Comparison of ENCODE assay signal across 17 cellular contexts in the genomic region with DNA sequence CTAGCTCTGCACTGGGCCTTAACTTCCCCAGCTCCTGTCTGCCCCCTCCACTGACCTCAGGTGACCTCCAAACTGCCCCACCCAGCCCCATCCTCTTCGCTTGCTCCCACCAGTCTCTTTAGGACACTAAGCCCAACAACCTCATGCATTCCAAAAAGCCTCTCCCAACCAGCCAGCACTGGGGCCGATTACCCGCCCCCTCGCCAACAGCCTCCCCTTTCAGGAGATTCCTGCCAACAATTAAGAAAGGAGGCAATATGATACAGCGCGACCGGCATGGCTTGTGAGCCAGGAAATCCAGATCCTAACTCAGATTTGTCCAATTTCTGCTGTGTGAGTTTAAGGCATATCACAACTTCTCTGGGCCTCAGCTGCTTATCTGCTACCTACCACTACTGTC. TPM values are rescaled to one million over a fixed set of nuclear protein-coding genes. Genes with fewer than 3 reads are reported as not detected.
DNase-seq lines count a peak whose midpoint lies in the region; ATAC-seq and TF ChIP-seq lines count a peak whose summit lies in the region.
"Had no signal": no experiment of that assay in that cellular context is flagged by ENCODE, and none has a peak within 500 bp of the region (broad histone marks: within the 10 kb centered on the region; RNA-seq: fewer than 3 reads in every experiment).

No MANE protein-coding gene starts in this region.

- CTCF ChIA-PET in HEK293 (lab: Yijun Ruan, JAX), result interaction anchor here (1.1 kb wide), 1 partner anchor 87 kb away, joined by 5 read pairs; no protein-coding TSS in a partner anchor

- H3K4me3 ChIP-seq in HEK293 (ENCODE audit: low read depth, low read length), result no peak overlapping the region
- H3K4me3 ChIP-seq: A549; BLaER1 treated with 17β-estradiol and CSF1 and Interleukin-3, amounts not matched to agents 10 nM and 100 nM; GM23338 had no signal

- H3K9me3 Mint-ChIP-seq in nephron, result no peaks in the 10 kb centered on the region
- H3K9me3 Mint-ChIP-seq: CD8-positive, alpha-beta T cell; GM23338; HFFc6 had no signal

- intact Hi-C loops in posterior vena cava (cut with DNase I), result no loop called here

- H3K4me1 Mint-ChIP-seq in nephron, result peaks cover 37% of the 10 kb centered on the region
- H3K4me1 Mint-ChIP-seq: B cell, GM23338 had no signal

- H3K9me3 ChIP-seq in HEK293 (ENCODE audit: control insufficient read depth, insufficient read depth, low read depth, low read length), result no peaks in the 10 kb centered on the region
- H3K9me3 ChIP-seq: A549; BLaER1 treated with 17β-estradiol and CSF1 and Interleukin-3, amounts not matched to agents 10 nM and 100 nM had no signal

- H3K36me3 ChIP-seq in HEK293 (ENCODE audit: control insufficient read depth in 2 of 2, insufficient read depth in 1 of 2, low read length in 2 of 2), result no peaks in the 10 kb centered on the region
- H3K36me3 ChIP-seq: BLaER1 treated with 17β-estradiol and CSF1 and Interleukin-3, amounts not matched to agents 10 nM and 100 nM had no signal

- TF ChIP-seq CTCF in HEK293 (tag by site-specific recombination; IDR thresholded peaks at IDR 0.05), result no peak
- TF ChIP-seq CTCF in nephron (IDR thresholded peaks at IDR 0.05; ENCODE audit: unreplicated experiment in 3 of 3), result no peak

- no peak overlapping the region for H3K27ac ChIP-seq in HEK293 (ENCODE audit: extremely low read depth, low read depth, low read length)
- H3K27ac ChIP-seq: 22Rv1; A549; BLaER1 treated with 17β-estradiol and CSF1 and Interleukin-3, amounts not matched to agents 10 nM and 100 nM had no signal

- H3K36me3 Mint-ChIP-seq in nephron (ENCODE audit: low read depth), result no peaks in the 10 kb centered on the region
- H3K36me3 Mint-ChIP-seq: CD8-positive, alpha-beta T cell had no signal

- no peak for ATAC-seq in HG03469 (IDR thresholded peaks at IDR 0.05; ENCODE audit: unreplicated experiment)
- ATAC-seq in GM21786 (IDR thresholded peaks at IDR 0.05; ENCODE audit: unreplicated experiment), result no peak
- ATAC-seq: A549; CD8-positive, alpha-beta T cell; GM23338 had no signal

- DNase-seq in DMS 273 (lab: John Stamatoyannopoulos, UW; ENCODE audit: unreplicated experiment), result peak; percentile 36
- no peak for DNase-seq in DMS 273 treated with DMSO at 0.1 percent for 48 hours (lab: John Stamatoyannopoulos, UW)
- peak; percentile 28 for DNase-seq in posterior vena cava (ENCODE audit: low spot score)
- DNase-seq: Calu3; CD8-positive, alpha-beta T cell; GDM1; HCEC 1CT; HFFc6 had no signal

- H3K4me3 Mint-ChIP-seq in nephron, result no peak overlapping the region
- H3K4me3 Mint-ChIP-seq: B cell; CD8-positive, alpha-beta T cell; GM23338; HFFc6 had no signal

- H3K4me1 ChIP-seq in HEK293 (ENCODE audit: control insufficient read depth, insufficient read depth, low read length), result peaks cover 5% of the 10 kb centered on the region

- peaks cover 4% of the 10 kb centered on the region for H3K27me3 Mint-ChIP-seq in nephron (ENCODE audit: low read depth)

- H3K27ac Mint-ChIP-seq in nephron, result peak overlapping the region in 2 of 3 experiments; percentile 58 to 68
- H3K27ac Mint-ChIP-seq: B cell; CD8-positive, alpha-beta T cell; GM23338; HFFc6 had no signal

- POLR2A ChIA-PET in HEK293 (lab: Yijun Ruan, JAX), result no interaction called here

TF ChIP-seq in HEK293, 187 proteins besides CTCF, POLR2A, EP300 and RAD21:
- TF ChIP-seq ZFHX2 (tag by site-specific recombination; conservative IDR thresholded peaks at IDR 0.05) (peak; percentile 34; the same call in 1 of the 2 replicates), ZNF514 (tag by site-specific recombination; IDR thresholded peaks at IDR 0.05) (no peak), ZNF776 (tag by site-specific recombination; IDR thresholded peaks at IDR 0.05; ENCODE audit: borderline replicate concordance) (no peak), ZNF692 (tag by site-specific recombination; IDR thresholded peaks at IDR 0.05) (no peak), ZNF48 (tag by site-specific recombination; IDR thresholded peaks at IDR 0.05) (no peak), WT1 (tag by site-specific recombination; IDR thresholded peaks at IDR 0.05) (peak; percentile 66), RBAK (tag by site-specific recombination; IDR thresholded peaks at IDR 0.05) (no peak), ZNF146 (tag by site-specific recombination; IDR thresholded peaks at IDR 0.05) (no peak), EGR2 (tag by site-specific recombination; IDR thresholded peaks at IDR 0.05; ENCODE audit: low read depth) (peak; percentile 60), ZNF302 (tag by site-specific recombination; IDR thresholded peaks at IDR 0.05; ENCODE audit: low read depth) (no peak)
- TF ChIP-seq, protein P1, sequence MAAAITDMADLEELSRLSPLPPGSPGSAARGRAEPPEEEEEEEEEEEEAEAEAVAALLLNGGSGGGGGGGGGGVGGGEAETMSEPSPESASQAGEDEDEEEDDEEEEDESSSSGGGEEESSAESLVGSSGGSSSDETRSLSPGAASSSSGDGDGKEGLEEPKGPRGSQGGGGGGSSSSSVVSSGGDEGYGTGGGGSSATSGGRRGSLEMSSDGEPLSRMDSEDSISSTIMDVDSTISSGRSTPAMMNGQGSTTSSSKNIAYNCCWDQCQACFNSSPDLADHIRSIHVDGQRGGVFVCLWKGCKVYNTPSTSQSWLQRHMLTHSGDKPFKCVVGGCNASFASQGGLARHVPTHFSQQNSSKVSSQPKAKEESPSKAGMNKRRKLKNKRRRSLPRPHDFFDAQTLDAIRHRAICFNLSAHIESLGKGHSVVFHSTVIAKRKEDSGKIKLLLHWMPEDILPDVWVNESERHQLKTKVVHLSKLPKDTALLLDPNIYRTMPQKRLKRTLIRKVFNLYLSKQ (tag by site-specific recombination; IDR thresholded peaks at IDR 0.05; ENCODE audit: borderline replicate concordance), result no peak

RNA-seq across cellular contexts. Expression of gene KANK4, which starts 14.7 kb away (rescaled TPM):
- total RNA-seq in posterior vena cava, result under 1 TPM; 0.19 to 0.37 TPM
- total RNA-seq: B cell; Calu3; CD8-positive, alpha-beta T cell; HFFc6 had no signal
